ENCODE assay signal across 8 cellular contexts in genomic region chr10:10883737-10884136, GRCh38.
"Had no signal": no experiment of that assay in that cellular context is flagged by ENCODE, and none has a peak within 500 bp of the region (broad histone marks: within the 10 kb centered on the region; RNA-seq: fewer than 3 reads in every experiment).

No MANE protein-coding gene starts in this region.

- FAIRE-seq: G401.6, GM12878, GM12891, GM12892, GM18507, GM19239 had no signal

- H3K4me3 ChIP-seq: GM12878 had no signal

- DNase-seq: GDM1, GF-D8 had no signal
